In genomic region chr10:101189461-101190401, GRCh38 we compare ENCODE assay signal across 19 cellular contexts. TPM values are rescaled to one million over a fixed set of nuclear protein-coding genes. Genes with fewer than 3 reads are reported as not detected.
DNase-seq lines count a peak whose midpoint lies in the region; ATAC-seq and TF ChIP-seq lines count a peak whose summit lies in the region.
"Had no signal": no experiment of that assay in that cellular context is flagged by ENCODE, and none has a peak within 500 bp of the region (broad histone marks: within the 10 kb centered on the region; RNA-seq: fewer than 3 reads in every experiment).

No MANE protein-coding gene starts in this region.

- DNase-seq in DMS153 treated with DMSO at 0.1 percent for 48 hours (lab: John Stamatoyannopoulos, UW; ENCODE audit: unreplicated experiment) (peak; percentile 10), GM23338 (ENCODE audit: low spot score) (peak; percentile 74), NCI-H510A (lab: John Stamatoyannopoulos, UW) (peak; percentile 86), left kidney (ENCODE audit: low read depth, low spot score) (peak; percentile 67), GM19240 (ENCODE audit: insufficient read length, low spot score) (no peak), neural progenitor cell (ENCODE audit: low spot score) (no peak), SIG-M5 (lab: John Stamatoyannopoulos, UW) (no peak)
- DNase-seq: activated CD8-positive, alpha-beta T cell treated with anti-CD3 and anti-CD28 coated beads for 36 hours; activated naive CD4-positive, alpha-beta T cell treated with anti-CD3 and anti-CD28 coated beads for 36 hours; activated T-cell treated with anti-CD3 and anti-CD28 coated beads, Interleukin-2, amount 50 U/mL, for 1 hour; GDM1; MV-4-11; naive thymus-derived CD8-positive, alpha-beta T cell; NCI-H1930; stimulated activated naive CD4-positive, alpha-beta T cell treated with Interleukin-2 at 50 U/mL for 16 hours had no signal

- H3K79me2 ChIP-seq in GM23338 (replicated peaks; ENCODE audit: insufficient read depth) (no peaks in the 10 kb centered on the region), neural progenitor cell (ENCODE audit: low read depth) (no peaks in the 10 kb centered on the region)

- H3K4me2 ChIP-seq in GM23338 (peak overlapping the region; percentile 75), neural progenitor cell (no peak overlapping the region)

- H3F3A ChIP-seq in GM23338 (replicated peaks; ENCODE audit: low read depth) = 0 out of 2 replicates have a peak, but pooled peaks cover 3% of the 10 kb centered on the region
- H3F3A ChIP-seq in neural progenitor cell (ENCODE audit: low read depth) = no peaks in the 10 kb centered on the region

- H4K20me1 ChIP-seq in GM23338 (replicated peaks; ENCODE audit: insufficient read depth) = no peaks in the 10 kb centered on the region
- H4K20me1 ChIP-seq in neural progenitor cell (ENCODE audit: low read depth) = no peaks in the 10 kb centered on the region

- H3K36me3 Mint-ChIP-seq in GM23338 (ENCODE audit: low read depth) = no peaks in the 10 kb centered on the region
- no peaks in the 10 kb centered on the region for H3K36me3 Mint-ChIP-seq in neural progenitor cell
- H3K36me3 Mint-ChIP-seq: naive thymus-derived CD8-positive, alpha-beta T cell had no signal

- H3K4me1 Mint-ChIP-seq in GM23338 (peaks cover 21% of the 10 kb centered on the region), neural progenitor cell (no peaks in the 10 kb centered on the region)

- peak overlapping the region; percentile 43; the same call in 1 of the 2 replicates for H3K4me3 ChIP-seq in GM23338
- no peak overlapping the region for H3K4me3 ChIP-seq in neural progenitor cell
- H3K4me3 ChIP-seq: lung, SK-N-MC, tibial nerve had no signal

- TF ChIP-seq CTCF in GM23338 (conservative IDR thresholded peaks at IDR 0.05; ENCODE audit: low read depth in 2 of 2) (no peak), neural progenitor cell (IDR thresholded peaks at IDR 0.05) (no peak)

- no peak overlapping the region for H3K9ac ChIP-seq in neural progenitor cell

- H3K27ac Mint-ChIP-seq in GM23338 = 0 out of 2 replicates have a peak overlapping the region, but pooled peaks have one; percentile 6
- H3K27ac Mint-ChIP-seq in neural progenitor cell = no peak overlapping the region
- H3K27ac Mint-ChIP-seq: activated CD8-positive, alpha-beta T cell treated with anti-CD3 and anti-CD28 coated beads for 36 hours; activated naive CD4-positive, alpha-beta T cell treated with anti-CD3 and anti-CD28 coated beads for 36 hours; naive thymus-derived CD8-positive, alpha-beta T cell had no signal

- H3K27me3 ChIP-seq in GM23338 (ENCODE audit: insufficient read depth) (no peaks in the 10 kb centered on the region), neural progenitor cell (peaks cover 6% of the 10 kb centered on the region)

- H3K4me3 Mint-ChIP-seq in GM23338 = peak overlapping the region; percentile 22; the same call in 1 of the 3 replicates
- no peak overlapping the region for H3K4me3 Mint-ChIP-seq in neural progenitor cell
- H3K4me3 Mint-ChIP-seq: activated CD8-positive, alpha-beta T cell treated with anti-CD3 and anti-CD28 coated beads for 36 hours; activated naive CD4-positive, alpha-beta T cell treated with anti-CD3 and anti-CD28 coated beads for 36 hours; naive thymus-derived CD8-positive, alpha-beta T cell had no signal

- H3K27ac ChIP-seq in GM23338 (ENCODE audit: low read depth) (no peak overlapping the region), neural progenitor cell (no peak overlapping the region)
- H3K27ac ChIP-seq: SK-N-MC, tibial nerve had no signal

- H3K27me3 Mint-ChIP-seq in GM23338 (ENCODE audit: insufficient read depth, low read depth, poor library complexity) = peaks cover 9% of the 10 kb centered on the region
- peaks cover 2% of the 10 kb centered on the region for H3K27me3 Mint-ChIP-seq in neural progenitor cell (ENCODE audit: insufficient read depth, low read depth)

- peaks cover 16% of the 10 kb centered on the region; the same call in 1 of the 2 replicates for H3K4me1 ChIP-seq in GM23338 (ENCODE audit: insufficient read depth)
- peaks cover 3% of the 10 kb centered on the region for H3K4me1 ChIP-seq in neural progenitor cell
- H3K4me1 ChIP-seq: tibial nerve had no signal

- H3K9me3 Mint-ChIP-seq in GM23338 (no peaks in the 10 kb centered on the region; the same call in 2 of the 3 replicates), neural progenitor cell (no peaks in the 10 kb centered on the region)
- H3K9me3 Mint-ChIP-seq: activated CD8-positive, alpha-beta T cell treated with anti-CD3 and anti-CD28 coated beads for 36 hours; activated naive CD4-positive, alpha-beta T cell treated with anti-CD3 and anti-CD28 coated beads for 36 hours; naive thymus-derived CD8-positive, alpha-beta T cell had no signal

- H3K36me3 ChIP-seq in GM23338 (ENCODE audit: insufficient read depth) (no peaks in the 10 kb centered on the region), neural progenitor cell (no peaks in the 10 kb centered on the region)
- H3K36me3 ChIP-seq: tibial nerve had no signal

- H3K9me3 ChIP-seq in neural progenitor cell (ENCODE audit: low read depth) = no peaks in the 10 kb centered on the region
- H3K9me3 ChIP-seq: tibial nerve had no signal

- peak; percentile 84 for ATAC-seq in GM23338
- ATAC-seq: activated CD8-positive, alpha-beta T cell treated with anti-CD3 and anti-CD28 coated beads for 36 hours; naive thymus-derived CD8-positive, alpha-beta T cell had no signal

- H2AFZ ChIP-seq in GM23338 (peak overlapping the region; percentile 83), neural progenitor cell (replicated peaks) (no peak overlapping the region)

- H3K9me2 ChIP-seq in GM23338 (ENCODE audit: insufficient read depth) = 0 out of 2 replicates have a peak, but pooled peaks cover 3% of the 10 kb centered on the region

TF ChIP-seq in GM23338, 12 proteins besides CTCF, POLR2A, EP300 and RAD21:
- no peak for TF ChIP-seq ZNF331 (CRISPR knock-in tag; IDR thresholded peaks at IDR 0.05; ENCODE audit: low read depth)
- peak; percentile 70; the same call in 1 of the 2 replicates for TF ChIP-seq ETS1 (IDR thresholded peaks at IDR 0.05)

RNA-seq across cellular contexts. Expression of gene LBX1, which starts 39.5 kb away (rescaled TPM):
- not detected in 2 replicates for total RNA-seq in GM23338 (2014; rRNA removed; shearing (Covaris generic))
- polyA plus RNA-seq in GM23338 (2016; fragmentation: Nextera tagmentation; extraction: Ambion mirVana) = not detected in 2 replicates
- not detected in 2 replicates for total RNA-seq in neural progenitor cell (ENCODE audit: low replicate concordance)
- total RNA-seq: activated CD8-positive, alpha-beta T cell treated with anti-CD3 and anti-CD28 coated beads for 36 hours; activated naive CD4-positive, alpha-beta T cell treated with anti-CD3 and anti-CD28 coated beads for 36 hours; naive thymus-derived CD8-positive, alpha-beta T cell; T-helper 2 cell treated with Interferon-gamma antibody and Interleukin-4, amounts not matched to agents 100 ng/mL and 5 ng/mL, for 36 hours had no signal
- polyA plus RNA-seq: naive thymus-derived CD8-positive, alpha-beta T cell had no signal

RNA-seq across cellular contexts. Expression of gene TLX1, which starts 58.6 kb away (rescaled TPM):
- total RNA-seq in GM23338 (2014; rRNA removed; shearing (Covaris generic)) = not detected in 2 replicates
- not detected in 2 replicates for polyA plus RNA-seq in GM23338 (2016; fragmentation: Nextera tagmentation; extraction: Ambion mirVana)
- total RNA-seq in neural progenitor cell (ENCODE audit: low replicate concordance) = not detected in 2 replicates
- total RNA-seq: activated CD8-positive, alpha-beta T cell treated with anti-CD3 and anti-CD28 coated beads for 36 hours; activated naive CD4-positive, alpha-beta T cell treated with anti-CD3 and anti-CD28 coated beads for 36 hours; lung; naive thymus-derived CD8-positive, alpha-beta T cell; T-helper 2 cell treated with Interferon-gamma antibody and Interleukin-4, amounts not matched to agents 100 ng/mL and 5 ng/mL, for 36 hours; tibial nerve had no signal
- polyA plus RNA-seq: lung; naive thymus-derived CD8-positive, alpha-beta T cell had no signal

Comparison
In these comparisons a context has a peak if more than half of its experiments do, and no peak if none do; other contexts are left out.
1. DNase-seq: peak in DMS153 treated with DMSO at 0.1 percent for 48 hours (single experiment), GM23338 (single experiment), NCI-H510A (single experiment) and left kidney (single experiment); none in GM19240 (single experiment), neural progenitor cell (single experiment) and SIG-M5 (single experiment).